Comparison of ENCODE assay signal across 5 cellular contexts in the genomic region with DNA sequence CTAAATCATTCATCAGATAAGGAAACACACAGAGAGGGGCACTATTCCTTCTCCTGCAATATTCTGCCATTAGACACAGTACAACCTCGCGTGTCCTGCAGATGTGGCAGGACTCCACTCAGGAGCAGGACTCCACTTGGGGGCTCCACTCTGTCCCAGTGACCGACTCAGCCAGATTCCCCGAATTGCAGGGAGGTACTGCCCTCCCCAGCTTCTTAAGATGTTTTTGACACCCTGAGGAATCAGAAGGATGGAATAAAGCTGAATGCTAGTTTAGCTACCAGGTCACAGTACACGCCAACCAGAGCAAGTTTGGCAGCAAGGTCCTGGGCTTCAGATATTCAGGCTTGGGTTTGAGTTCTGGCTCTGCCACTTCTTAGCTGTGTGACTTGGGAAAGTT.
"Had no signal": no experiment of that assay in that cellular context is flagged by ENCODE, and none has a peak within 500 bp of the region (broad histone marks: within the 10 kb centered on the region; RNA-seq: fewer than 3 reads in every experiment).

No MANE protein-coding gene starts in this region.

- H3K4me3 ChIP-seq: K562 had no signal

- ATAC-seq: HepG2, K562 had no signal

- H3K27ac ChIP-seq: HL-60 had no signal

- DNase-seq: IMR-90, KBM-7 had no signal
